In the genomic region with DNA sequence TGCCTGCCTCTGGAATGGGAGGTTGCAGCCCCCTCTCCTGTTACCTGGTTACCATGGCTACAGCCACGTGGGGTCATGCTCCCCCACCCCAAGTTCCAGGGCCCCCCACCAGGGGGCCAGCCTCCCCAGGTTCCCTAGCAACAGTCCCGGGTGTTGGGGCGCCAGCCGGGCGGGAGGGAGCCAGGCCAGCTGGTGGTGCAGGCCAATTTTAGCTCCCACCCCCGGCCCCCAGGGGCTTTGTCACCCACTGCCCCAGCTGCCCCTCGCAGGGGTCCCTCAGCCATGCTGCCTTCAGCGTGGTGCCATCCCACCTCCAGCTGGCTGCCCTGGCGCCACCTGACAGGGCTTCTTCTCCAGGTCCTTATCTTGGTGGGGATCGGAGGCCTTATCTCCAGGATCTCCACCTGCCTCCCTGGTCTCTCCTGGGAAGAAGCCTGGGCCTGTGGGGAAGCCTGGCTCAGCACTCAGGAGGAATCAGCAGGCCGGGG, we compare ENCODE assay signal across 10 cellular contexts. TPM values are rescaled to one million over a fixed set of nuclear protein-coding genes. Genes with fewer than 3 reads are reported as not detected.
DNase-seq lines count a peak whose midpoint lies in the region; ATAC-seq, FAIRE-seq and TF ChIP-seq lines count a peak whose summit lies in the region.
"Had no signal": no experiment of that assay in that cellular context is flagged by ENCODE, and none has a peak within 500 bp of the region (broad histone marks: within the 10 kb centered on the region; RNA-seq: fewer than 3 reads in every experiment).

No MANE protein-coding gene starts in this region.

- no peaks in the 10 kb centered on the region for H3K36me3 Mint-ChIP-seq in CD4-positive, CD25-positive, alpha-beta regulatory T cell
- H3K36me3 Mint-ChIP-seq in GM23338 (ENCODE audit: low read depth) (no peaks in the 10 kb centered on the region; the same call in 2 of the 3 replicates), astrocyte (ENCODE audit: low read depth, unreplicated experiment) (peaks cover 3% of the 10 kb centered on the region), mesothelial cell of epicardium (peaks cover 5% of the 10 kb centered on the region)

- 0 out of 4 replicates have a peak, but pooled peaks of 1 of the 2 experiments have one; percentile 19 for TF ChIP-seq CTCF in GM23338 (conservative IDR thresholded peaks at IDR 0.05; ENCODE audit: low read depth in 2 of 2)
- TF ChIP-seq CTCF in astrocyte (IDR thresholded peaks at IDR 0.05; ENCODE audit: insufficient read depth, low read depth, low read length): no peak
- TF ChIP-seq CTCF in mesothelial cell of epicardium (IDR thresholded peaks at IDR 0.05; ENCODE audit: unreplicated experiment): peak; percentile 66

- H4K20me1 ChIP-seq in GM23338 (replicated peaks; ENCODE audit: insufficient read depth) (peaks cover 25% of the 10 kb centered on the region), astrocyte (ENCODE audit: insufficient read depth, low read length) (peaks cover 63% of the 10 kb centered on the region)

- H2AFZ ChIP-seq in GM23338: no peak overlapping the region
- no peak overlapping the region for H2AFZ ChIP-seq in astrocyte (ENCODE audit: low read depth, low read length)

- H3K9me3 ChIP-seq in CD4-positive, CD25-positive, alpha-beta regulatory T cell (ENCODE audit: control insufficient read depth in 2 of 2, low read length in 2 of 2): no peaks in the 10 kb centered on the region
- no peaks in the 10 kb centered on the region for H3K9me3 ChIP-seq in astrocyte (ENCODE audit: insufficient read depth, low read depth, low read length)
- H3K9me3 ChIP-seq: testis had no signal

- peak overlapping the region; percentile 48 to 90 (median 87) for H3K27ac Mint-ChIP-seq in CD4-positive, CD25-positive, alpha-beta regulatory T cell
- no peak overlapping the region for H3K27ac Mint-ChIP-seq in GM23338
- no peak overlapping the region for H3K27ac Mint-ChIP-seq in astrocyte (ENCODE audit: unreplicated experiment)
- no peak overlapping the region for H3K27ac Mint-ChIP-seq in mesothelial cell of epicardium

- peak overlapping the region; percentile 57 for H3K27ac ChIP-seq in CD4-positive, CD25-positive, alpha-beta regulatory T cell (ENCODE audit: insufficient read depth, low read length, poor library complexity, severe bottlenecking)
- H3K27ac ChIP-seq in GM23338 (ENCODE audit: low read depth): no peak overlapping the region
- no peak overlapping the region for H3K27ac ChIP-seq in astrocyte (ENCODE audit: low read depth, low read length)

- H3K4me3 ChIP-seq in CD4-positive, CD25-positive, alpha-beta regulatory T cell (ENCODE audit: low read depth, low read length): peak overlapping the region; percentile 51
- H3K4me3 ChIP-seq in GM23338: no peak overlapping the region
- H3K4me3 ChIP-seq in astrocyte (ENCODE audit: insufficient read depth, low read depth, low read length): no peak overlapping the region
- H3K4me3 ChIP-seq: testis had no signal

- H3K27me3 Mint-ChIP-seq in CD4-positive, CD25-positive, alpha-beta regulatory T cell: peaks cover 4% of the 10 kb centered on the region
- H3K27me3 Mint-ChIP-seq in GM23338 (ENCODE audit: insufficient read depth, low read depth, poor library complexity) (peaks cover 21% of the 10 kb centered on the region), astrocyte (ENCODE audit: low read depth, unreplicated experiment) (no peaks in the 10 kb centered on the region), mesothelial cell of epicardium (ENCODE audit: low read depth) (no peaks in the 10 kb centered on the region)

- H3K9ac ChIP-seq in astrocyte (ENCODE audit: low read length): no peak overlapping the region

- H3K36me3 ChIP-seq in CD4-positive, CD25-positive, alpha-beta regulatory T cell (ENCODE audit: control insufficient read depth, insufficient read depth, low read length): peaks cover 2% of the 10 kb centered on the region
- H3K36me3 ChIP-seq in GM23338 (ENCODE audit: insufficient read depth) (no peaks in the 10 kb centered on the region), astrocyte (ENCODE audit: insufficient read depth, low read length) (no peaks in the 10 kb centered on the region)

- H3K4me1 Mint-ChIP-seq in CD4-positive, CD25-positive, alpha-beta regulatory T cell: peaks cover 7 to 44% (median 31%) of the 10 kb centered on the region in 4 donors
- H3K4me1 Mint-ChIP-seq in GM23338 (peaks cover 16% of the 10 kb centered on the region), astrocyte (ENCODE audit: low read depth, unreplicated experiment) (peaks cover 12% of the 10 kb centered on the region), mesothelial cell of epicardium (peaks cover 22% of the 10 kb centered on the region)

- no peak overlapping the region for H3K4me2 ChIP-seq in GM23338
- H3K4me2 ChIP-seq in astrocyte (ENCODE audit: low read length): peak overlapping the region; percentile 95

- no peaks in the 10 kb centered on the region for H3K27me3 ChIP-seq in CD4-positive, CD25-positive, alpha-beta regulatory T cell (ENCODE audit: control insufficient read depth, insufficient read depth, low read length)
- peaks cover 17% of the 10 kb centered on the region for H3K27me3 ChIP-seq in GM23338 (ENCODE audit: insufficient read depth)
- H3K27me3 ChIP-seq in astrocyte (ENCODE audit: insufficient read depth, low read length): peaks cover 3% of the 10 kb centered on the region
- H3K27me3 ChIP-seq: testis had no signal

- H3F3A ChIP-seq in GM23338 (replicated peaks; ENCODE audit: low read depth): peaks cover 4% of the 10 kb centered on the region; the same call in 1 of the 2 replicates

- no peaks in the 10 kb centered on the region for H3K9me2 ChIP-seq in GM23338 (ENCODE audit: insufficient read depth)

- H3K4me3 Mint-ChIP-seq in CD4-positive, CD25-positive, alpha-beta regulatory T cell: peak overlapping the region; percentile 84 to 98 (median 95)
- H3K4me3 Mint-ChIP-seq in GM23338 (no peak overlapping the region), astrocyte (ENCODE audit: unreplicated experiment) (no peak overlapping the region), mesothelial cell of epicardium (peak overlapping the region; percentile 37)

- H3K79me2 ChIP-seq in GM23338 (replicated peaks; ENCODE audit: insufficient read depth) (peaks cover 31% of the 10 kb centered on the region), astrocyte (ENCODE audit: insufficient read depth, low read length) (peaks cover 59% of the 10 kb centered on the region)

- no peaks in the 10 kb centered on the region for H3K9me3 Mint-ChIP-seq in CD4-positive, CD25-positive, alpha-beta regulatory T cell
- no peaks in the 10 kb centered on the region for H3K9me3 Mint-ChIP-seq in GM23338
- H3K9me3 Mint-ChIP-seq in astrocyte (ENCODE audit: unreplicated experiment): no peaks in the 10 kb centered on the region
- H3K9me3 Mint-ChIP-seq in mesothelial cell of epicardium: no peaks in the 10 kb centered on the region

- no peak for DNase-seq in CD4-positive, CD25-positive, alpha-beta regulatory T cell
- DNase-seq in GM23338 (ENCODE audit: low spot score) (peak; percentile 52), astrocyte (ENCODE audit: low read depth) (no peak), mesothelial cell of epicardium (ENCODE audit: low spot score in 2 of 2, unreplicated experiment in 2 of 2) (no peak), GF-D8 (lab: John Stamatoyannopoulos, UW) (no peak), NCI-H446 (lab: John Stamatoyannopoulos, UW) (no peak), NCI-H1105 treated with DMSO at 0.1 percent for 48 hours (lab: John Stamatoyannopoulos, UW) (no peak)
- DNase-seq: NCI-H446 treated with DMSO at 0.1 percent for 48 hours, testis had no signal

- H3K4me1 ChIP-seq in CD4-positive, CD25-positive, alpha-beta regulatory T cell (ENCODE audit: control insufficient read depth, insufficient read depth, low read length, poor library complexity, severe bottlenecking): peaks cover 37% of the 10 kb centered on the region
- H3K4me1 ChIP-seq in GM23338 (ENCODE audit: insufficient read depth): peaks cover 4% of the 10 kb centered on the region; the same call in 1 of the 2 replicates
- peaks cover 23% of the 10 kb centered on the region for H3K4me1 ChIP-seq in astrocyte (ENCODE audit: insufficient read depth, low read length)

- no peak for FAIRE-seq in astrocyte (lab: Jason Lieb, UNC)

- ATAC-seq in CD4-positive, CD25-positive, alpha-beta regulatory T cell (ENCODE audit: low read depth in 2 of 2): no peak
- ATAC-seq in GM23338 (no peak), HG03432 (IDR thresholded peaks at IDR 0.05; ENCODE audit: unreplicated experiment) (no peak)

TF ChIP-seq in GM23338, 12 proteins besides CTCF, POLR2A, EP300 and RAD21 (continues in another document):
- TF ChIP-seq ZNF114 (CRISPR knock-in tag; IDR thresholded peaks at IDR 0.05) (no peak), EZH2phosphoT487 (IDR thresholded peaks at IDR 0.05; ENCODE audit: unreplicated experiment) (no peak), STAT1 (IDR thresholded peaks at IDR 0.05; ENCODE audit: unreplicated experiment) (no peak), JUNB (IDR thresholded peaks at IDR 0.05; ENCODE audit: unreplicated experiment) (no peak)

RNA-seq across cellular contexts. Expression of a gene that starts 3.0 kb away (rescaled TPM):
- total RNA-seq in CD4-positive, CD25-positive, alpha-beta regulatory T cell: 61.0 TPM
- polyA plus RNA-seq in CD4-positive, CD25-positive, alpha-beta regulatory T cell: 1 to 10 TPM in 2 of 4 donors, under 1 TPM in 2; 0.38 to 1.6 (median 0.85) TPM
- total RNA-seq in GM23338 (2014; rRNA removed; shearing (Covaris generic)): 38.6 and 40.5 TPM in 2 replicates
- polyA plus RNA-seq in GM23338 (2016; fragmentation: Nextera tagmentation; extraction: Ambion mirVana): 15.8 and 16.6 TPM in 2 replicates
- total RNA-seq in astrocyte (60.3 and 61.0 TPM in 2 replicates), mesothelial cell of epicardium (58.6 to 64.9 TPM (median 63.7 TPM) in 3 replicates)

RNA-seq across cellular contexts. Expression of a gene that starts 8.9 kb away (rescaled TPM):
- total RNA-seq in CD4-positive, CD25-positive, alpha-beta regulatory T cell: not detected
- polyA plus RNA-seq in CD4-positive, CD25-positive, alpha-beta regulatory T cell: not detected
- 0.35 and 3.2 TPM in 2 replicates for total RNA-seq in GM23338 (2014; rRNA removed; shearing (Covaris generic))
- polyA plus RNA-seq in GM23338 (2016; fragmentation: Nextera tagmentation; extraction: Ambion mirVana): 2.0 and 2.8 TPM in 2 replicates
- 0.61 and 0.87 TPM in 2 replicates for total RNA-seq in astrocyte
- 1.4 to 1.7 TPM (median 1.6 TPM) in 3 replicates for total RNA-seq in mesothelial cell of epicardium

Comparison
In these comparisons a context has a peak if more than half of its experiments do, and no peak if none do; other contexts are left out.
1. H3K27ac Mint-ChIP-seq: peak in CD4-positive, CD25-positive, alpha-beta regulatory T cell (3 of 3); none in GM23338 (single experiment), astrocyte (single experiment) and mesothelial cell of epicardium (single experiment).
2. H3K4me3 Mint-ChIP-seq: peak in CD4-positive, CD25-positive, alpha-beta regulatory T cell (4 of 4) and mesothelial cell of epicardium (single experiment); none in GM23338 (single experiment) and astrocyte (single experiment).